Comparison of ENCODE assay signal across 7 cellular contexts in the genomic region with DNA sequence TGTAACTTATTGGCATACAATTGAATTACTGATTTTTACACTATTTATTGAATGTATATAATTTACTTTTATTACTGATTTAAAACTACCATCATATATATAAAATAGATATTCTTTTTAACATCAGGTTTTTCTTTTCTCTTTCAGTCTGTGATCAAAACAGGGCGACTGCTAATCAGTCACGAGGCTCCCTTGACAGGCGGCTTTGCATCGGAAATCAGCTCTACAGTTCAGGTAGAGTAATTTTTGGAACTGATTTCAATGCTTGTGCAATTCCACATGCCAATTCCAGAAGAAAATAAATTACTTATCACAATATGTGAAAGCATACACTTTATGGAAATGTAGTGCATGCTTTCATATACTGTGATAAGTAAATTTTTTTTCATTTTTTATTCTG.
"Had no signal": no experiment of that assay in that cellular context is flagged by ENCODE, and none has a peak within 500 bp of the region (broad histone marks: within the 10 kb centered on the region; RNA-seq: fewer than 3 reads in every experiment).

No MANE protein-coding gene starts in this region.

- DNase-seq: GDM1, GF-D8 had no signal

- FAIRE-seq: GM12878, GM12891, GM12892, GM18507, GM19239 had no signal
